ENCODE assay signal across 8 cellular contexts in genomic region chr5:144191998-144192397, GRCh38. TPM values are rescaled to one million over a fixed set of nuclear protein-coding genes. Genes with fewer than 3 reads are reported as not detected.
A peak's percentile ranks its signal among the peaks of the same experiment; 100 is the strongest.
DNase-seq lines count a peak whose midpoint lies in the region; ATAC-seq and TF ChIP-seq lines count a peak whose summit lies in the region.

No MANE protein-coding gene starts in this region.

- WGBS in mesenchymal stem cell: no CpG with 5 or more reads among the region's 3 CpGs

- H3K79me2 ChIP-seq in OCI-LY7 (ENCODE audit: insufficient read depth, low read depth, low read length): no peaks in the 10 kb centered on the region

- H2BK120ac ChIP-seq in mesenchymal stem cell (ENCODE audit: low read depth, low read length): no peak overlapping the region

- no peak overlapping the region for H3K14ac ChIP-seq in mesenchymal stem cell (ENCODE audit: low read length in 2 of 2)

- H3K27ac ChIP-seq in OCI-LY7 (ENCODE audit: low read depth, low read length, poor library complexity, severe bottlenecking) (no peak overlapping the region), mesenchymal stem cell (ENCODE audit: low read length, poor library complexity, severe bottlenecking) (no peak overlapping the region)

- no peak overlapping the region for H2BK15ac ChIP-seq in mesenchymal stem cell (ENCODE audit: low read depth, poor library complexity, severe bottlenecking)

- H3K4me3 ChIP-seq in OCI-LY7 (ENCODE audit: low read depth, low read length, poor library complexity, severe bottlenecking) (peak overlapping the region; percentile 41), choroid plexus epithelial cell (ENCODE audit: low read depth, low read length) (peak overlapping the region; percentile 40), mesenchymal stem cell (ENCODE audit: insufficient read depth in 1 of 2, low read depth in 1 of 2, low read length in 2 of 2) (peak overlapping the region in 1 of 2 experiments; percentile 34)

- peak overlapping the region; percentile 68 for H3K9ac ChIP-seq in mesenchymal stem cell (ENCODE audit: low read length)

- H3K4me2 ChIP-seq in OCI-LY7 (ENCODE audit: low read length) (peak overlapping the region; percentile 78), mesenchymal stem cell (ENCODE audit: low read length, poor library complexity, severe bottlenecking) (no peak overlapping the region)

- no peak overlapping the region for H3K18ac ChIP-seq in mesenchymal stem cell (ENCODE audit: low read depth in 1 of 2, low read length in 2 of 2)

- no peaks in the 10 kb centered on the region for H3K9me2 ChIP-seq in OCI-LY7 (ENCODE audit: insufficient read depth, low read length)

- no peak overlapping the region for H3K4ac ChIP-seq in mesenchymal stem cell (ENCODE audit: low read depth in 1 of 2, low read length in 2 of 2)

- H4K91ac ChIP-seq in mesenchymal stem cell (ENCODE audit: low read length): no peak overlapping the region

- intact Hi-C loops in OCI-LY7 (cut with micrococcal nuclease; ENCODE audit: unreplicated experiment): loop anchor here (2.0 kb wide), 1 partner anchor 357 kb away; no protein-coding TSS in a partner anchor

- H3K4me1 ChIP-seq in OCI-LY7 (ENCODE audit: insufficient read depth, low read length, poor library complexity, severe bottlenecking) (peaks cover 26% of the 10 kb centered on the region), mesenchymal stem cell (ENCODE audit: control insufficient read depth, insufficient read depth, low read depth, low read length) (peaks cover 2% of the 10 kb centered on the region)

- DNase-seq in NCI-H1105 treated with DMSO at 0.1 percent for 48 hours (lab: John Stamatoyannopoulos, UW): peak; percentile 6
- no peak for DNase-seq in NCI-H1105 (lab: John Stamatoyannopoulos, UW)
- DNase-seq in GM19238 (ENCODE audit: insufficient read length, low spot score): peak; percentile 23
- DNase-seq in OCI-LY7 (ENCODE audit: low spot score): peak; percentile 87
- DNase-seq in choroid plexus epithelial cell (ENCODE audit: low read depth): peak; percentile 93
- DNase-seq in mesenchymal stem cell: peak; percentile 84
- DNase-seq in putamen (ENCODE audit: low spot score): no peak

- H2AFZ ChIP-seq in OCI-LY7 (ENCODE audit: low read length) (peak overlapping the region; percentile 92), mesenchymal stem cell (ENCODE audit: low read depth, low read length) (no peak overlapping the region)

- H2BK5ac ChIP-seq in mesenchymal stem cell (ENCODE audit: low read depth, low read length, poor library complexity, severe bottlenecking): no peak overlapping the region

- ATAC-seq in HG03108 (IDR thresholded peaks at IDR 0.05; ENCODE audit: unreplicated experiment): peak; percentile 73

- POLR2A ChIA-PET in OCI-LY7 (lab: Charles Lee): interaction anchor here (0.6 to 4.3 kb wide), 4 partner anchors 22 to 1186 kb away, joined by 3 to 26 read pairs (median 3); partner anchors contain the start of genes KCTD16 and YIPF5

- peak overlapping the region in 1 of 2 experiments; percentile 57 for H2BK12ac ChIP-seq in mesenchymal stem cell (ENCODE audit: low read length in 2 of 2)

- peaks cover 4% of the 10 kb centered on the region; the same call in 1 of the 2 replicates for H3K9me3 ChIP-seq in OCI-LY7 (ENCODE audit: low read length)
- no peaks in the 10 kb centered on the region for H3K9me3 ChIP-seq in mesenchymal stem cell (ENCODE audit: control insufficient read depth, low read length)

- CTCF ChIA-PET in OCI-LY7 (lab: Charles Lee; ENCODE audit: unreplicated experiment): interaction anchor here (1.9 kb wide), 1 partner anchor 21 kb away, joined by 6 read pairs; the partner anchor contains the start of genes KCTD16 and YIPF5

- no peaks in the 10 kb centered on the region for H3K36me3 ChIP-seq in OCI-LY7 (ENCODE audit: insufficient read depth, low read length)
- H3K36me3 ChIP-seq in mesenchymal stem cell (ENCODE audit: control insufficient read depth in 1 of 2, insufficient read depth in 2 of 2, low read depth in 1 of 2, low read length in 2 of 2): no peaks in the 10 kb centered on the region

- BruUV-seq in OCI-LY7 (replicated peaks; lab: Mats Ljungman, UMichigan): no TSS peak

- no peaks in the 10 kb centered on the region for H3K79me1 ChIP-seq in mesenchymal stem cell (replicated peaks; ENCODE audit: low read length, poor library complexity, severe bottlenecking)

- TF ChIP-seq CTCF in OCI-LY7 (conservative IDR thresholded peaks at IDR 0.05; ENCODE audit: low read length) (peak; percentile 88), choroid plexus epithelial cell (conservative IDR thresholded peaks at IDR 0.05; ENCODE audit: low read depth, low read length) (peak; percentile 63)

- H3K27me3 ChIP-seq in mesenchymal stem cell (ENCODE audit: control insufficient read depth in 1 of 2, insufficient read depth in 1 of 2, low read length in 2 of 2): no peaks in the 10 kb centered on the region

- H4K20me1 ChIP-seq in OCI-LY7 (ENCODE audit: insufficient read depth, low read length): no peaks in the 10 kb centered on the region

- H3K23ac ChIP-seq in mesenchymal stem cell (ENCODE audit: low read length in 2 of 2): no peak overlapping the region

- no peak overlapping the region for H4K8ac ChIP-seq in mesenchymal stem cell (ENCODE audit: low read length)

- no peak overlapping the region for H2AK5ac ChIP-seq in mesenchymal stem cell (ENCODE audit: low read length, severe bottlenecking)

RNA-seq across cellular contexts. Expression of gene KCTD16, which starts 21.3 kb away (rescaled TPM):
- total RNA-seq in OCI-LY7 (2014; rRNA removed; shearing (Covaris generic)): 0.18 and 0.19 TPM in 2 replicates
- total RNA-seq in OCI-LY7 (2022): 0.28 and 0.32 TPM in 2 replicates
- 0.22 TPM for polyA plus RNA-seq in mesenchymal stem cell (2013, experiment 1 of 2)
- polyA plus RNA-seq in mesenchymal stem cell (2013, experiment 2 of 2): 0.19 TPM

RNA-seq across cellular contexts. Expression of gene YIPF5, which starts 21.5 kb away (rescaled TPM):
- total RNA-seq in OCI-LY7 (2014; rRNA removed; shearing (Covaris generic)): 8.8 and 11.9 TPM in 2 replicates
- 23.1 and 24.3 TPM in 2 replicates for total RNA-seq in OCI-LY7 (2022)
- 78.3 TPM for polyA plus RNA-seq in mesenchymal stem cell (2013, experiment 1 of 2)
- polyA plus RNA-seq in mesenchymal stem cell (2013, experiment 2 of 2): 83.7 TPM

Comparison
In these comparisons a context has a peak if more than half of its experiments do, and no peak if none do; other contexts are left out.
1. DNase-seq: peak in NCI-H1105 treated with DMSO at 0.1 percent for 48 hours (single experiment), GM19238 (single experiment), OCI-LY7 (single experiment), choroid plexus epithelial cell (single experiment) and mesenchymal stem cell (single experiment); none in NCI-H1105 (single experiment) and putamen (single experiment).